8 cellular contexts compared by ENCODE assay signal in the genomic region with DNA sequence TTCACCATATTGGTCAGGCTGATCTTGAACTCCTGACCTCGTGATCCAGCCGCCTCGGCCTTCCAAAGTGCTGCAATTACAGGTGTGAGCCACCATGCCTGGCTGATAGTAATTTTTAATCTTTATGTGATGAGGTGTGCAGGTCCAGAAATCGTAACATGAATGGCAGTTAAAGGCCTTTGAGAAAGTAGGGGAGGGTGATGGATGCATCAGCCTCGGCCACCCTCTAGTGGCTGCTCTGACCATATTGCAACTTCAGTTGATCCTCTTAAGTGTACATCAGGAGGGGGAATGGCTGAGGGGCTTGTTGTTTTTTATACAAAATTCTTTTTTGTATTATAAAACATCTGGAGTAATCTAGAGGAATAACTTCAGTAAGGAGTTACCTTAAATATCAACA.
DNase-seq lines count a peak whose midpoint lies in the region; ATAC-seq and TF ChIP-seq lines count a peak whose summit lies in the region.

No MANE protein-coding gene starts in this region.

- H3K4me3 Mint-ChIP-seq in type B pancreatic cell = no peak overlapping the region

- TF ChIP-seq CTCF in GM12874 (IDR thresholded peaks at IDR 0.05; ENCODE audit: insufficient read depth, low read depth, low read length) = peak; percentile 83
- TF ChIP-seq CTCF in brain microvascular endothelial cell (IDR thresholded peaks at IDR 0.05; ENCODE audit: low read depth, low read length, missing control alignments) = peak; percentile 86
- peak; percentile 78 for TF ChIP-seq CTCF in type B pancreatic cell (conservative IDR thresholded peaks at IDR 0.05)

- H3K4me3 ChIP-seq in brain microvascular endothelial cell (ENCODE audit: low read depth, low read length) = no peak overlapping the region

- H3K4me1 Mint-ChIP-seq in type B pancreatic cell (ENCODE audit: unreplicated experiment) = no peaks in the 10 kb centered on the region

- H3K27me3 Mint-ChIP-seq in type B pancreatic cell = no peaks in the 10 kb centered on the region

- ATAC-seq in left lobe of liver (peak; percentile 90), HG03520 (IDR thresholded peaks at IDR 0.05; ENCODE audit: unreplicated experiment) (no peak), HG03439 (IDR thresholded peaks at IDR 0.05; ENCODE audit: unreplicated experiment) (no peak)

- DNase-seq in AG08395 (ENCODE audit: low spot score) = peak; percentile 50
- DNase-seq in NCI-H526 (lab: John Stamatoyannopoulos, UW) = peak; percentile 35 to 75
- DNase-seq in brain microvascular endothelial cell = peak; percentile 28
- DNase-seq in left lobe of liver (ENCODE audit: low spot score) = no peak
- DNase-seq in type B pancreatic cell (ENCODE audit: extremely low spot score, unreplicated experiment) = no peak

- H3K27me3 ChIP-seq in brain microvascular endothelial cell (replicated peaks) = no peaks in the 10 kb centered on the region

- no peak overlapping the region for H3K27ac Mint-ChIP-seq in type B pancreatic cell

- in situ Hi-C loops in brain microvascular endothelial cell (cut with HindIII; ENCODE audit: low pct_ligation_motif_present, low sequenced_read_pairs) = no loop called here

- H3K9me3 Mint-ChIP-seq in type B pancreatic cell = no peaks in the 10 kb centered on the region

- peaks cover 17% of the 10 kb centered on the region for H3K36me3 Mint-ChIP-seq in type B pancreatic cell

- no peaks in the 10 kb centered on the region for H3K36me3 ChIP-seq in brain microvascular endothelial cell (replicated peaks)

- no peak overlapping the region for H3K27ac ChIP-seq in brain microvascular endothelial cell

Comparison
In these comparisons a context has a peak if more than half of its experiments do, and no peak if none do; other contexts are left out.
1. DNase-seq: peak in AG08395 (single experiment), NCI-H526 (2 of 2) and brain microvascular endothelial cell (single experiment); none in left lobe of liver (single experiment) and type B pancreatic cell (single experiment).
2. Peak in every context shown above with its lines, with median percentiles within 50 percentile points of each other: CTCF ChIP-seq.